24 cellular contexts compared by ENCODE assay signal in the genomic region with DNA sequence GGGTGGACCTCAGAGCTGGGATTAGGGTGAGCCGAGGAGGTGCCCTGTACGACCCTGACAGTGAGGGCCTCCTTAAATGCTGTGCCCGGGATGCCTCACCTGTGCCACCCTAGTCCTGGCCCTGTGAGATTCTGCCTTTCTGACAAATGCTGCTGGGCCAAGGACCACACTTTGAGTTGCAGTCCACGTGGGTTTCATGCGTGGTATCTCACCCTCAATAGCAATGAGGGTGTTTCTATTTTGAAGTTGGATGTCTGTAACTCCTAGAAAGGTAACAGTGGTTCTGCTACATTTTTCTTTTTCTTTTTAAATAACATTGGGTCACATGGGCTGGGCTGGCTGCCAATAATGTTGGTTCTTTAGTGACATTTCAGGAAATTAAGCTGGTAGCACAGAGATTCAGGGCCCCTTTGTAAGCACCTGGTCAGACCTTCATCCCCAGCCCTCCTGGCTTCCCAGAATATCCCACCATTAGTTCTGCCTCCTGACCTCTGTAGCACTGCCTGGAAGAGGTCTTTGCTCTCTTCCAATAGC. TPM values are rescaled to one million over a fixed set of nuclear protein-coding genes. Genes with fewer than 3 reads are reported as not detected.
DNase-seq lines count a peak whose midpoint lies in the region; ATAC-seq, FAIRE-seq and TF ChIP-seq lines count a peak whose summit lies in the region.
"Had no signal": no experiment of that assay in that cellular context is flagged by ENCODE, and none has a peak within 500 bp of the region (broad histone marks: within the 10 kb centered on the region; RNA-seq: fewer than 3 reads in every experiment).

No MANE protein-coding gene starts in this region.

- intact Hi-C loops in HepG2 (cut with micrococcal nuclease; ENCODE audit: unreplicated experiment), result loop anchor here (10.0 kb wide), 1 partner anchor 286 kb away; no protein-coding TSS in a partner anchor
- intact Hi-C loops in right lobe of liver (cut with DNase I), result loop anchor here in 1 of 2 donors (10.0 kb wide), 2 partner anchors 266 to 546 kb away; no protein-coding TSS in a partner anchor
- intact Hi-C loops in A673 (cut with micrococcal nuclease; ENCODE audit: unreplicated experiment), result loop anchor here (10.0 kb wide), 1 partner anchor 276 kb away; no protein-coding TSS in a partner anchor
- intact Hi-C loops in posterior vena cava (cut with DNase I), result no loop called here

- POLR2A ChIA-PET in HepG2 (lab: Yijun Ruan, JAX) (no interaction called here), A673 (lab: Charles Lee; ENCODE audit: low non-redundant PET) (no interaction called here)

- 98% methylated on average over 5 of the region's 5 CpGs for WGBS in HepG2 (ENCODE audit: low lambda C conversion rate)
- WGBS in right lobe of liver (ENCODE audit: insufficient coverage, low coverage, low lambda C conversion rate, missing lambda C conversion rate), result 88% methylated on average over 2 of the region's 5 CpGs

- no peak for TF ChIP-seq POLR2A in HepG2 (IDR thresholded peaks at IDR 0.05; ENCODE audit: insufficient read depth in 1 of 2, low read depth in 2 of 2, low read length in 2 of 2)
- TF ChIP-seq POLR2A in right lobe of liver (IDR thresholded peaks at IDR 0.05), result no peak

- H3K9me3 ChIP-seq in HepG2 (ENCODE audit: low read length) (no peaks in the 10 kb centered on the region), right lobe of liver (no peaks in the 10 kb centered on the region), A673 (ENCODE audit: low read depth, low read length, poor library complexity, severe bottlenecking) (no peaks in the 10 kb centered on the region)
- H3K9me3 ChIP-seq: A549, BE2C, MG63, SJSA1 had no signal

- H3K4me3 ChIP-seq in HepG2 (replicated peaks in 1 of 3; ENCODE audit: insufficient read depth in 1 of 3, low read depth in 2 of 3, low read length in 3 of 3) (no peak overlapping the region), right lobe of liver (no peak overlapping the region), A673 (ENCODE audit: low read depth, low read length, poor library complexity, severe bottlenecking) (no peak overlapping the region)
- H3K4me3 ChIP-seq: A549, K562, MG63, SJSA1 had no signal

- no peak for ATAC-seq in HepG2
- ATAC-seq in right lobe of liver, result no peak
- ATAC-seq in esophagus mucosa, result peak; percentile 22
- no peak for ATAC-seq in GM18873 (IDR thresholded peaks at IDR 0.05; ENCODE audit: low FRiP score, unreplicated experiment)
- ATAC-seq: A549, K562, Panc1 had no signal

- in situ Hi-C loops in HepG2 (cut with HindIII; ENCODE audit: extremely low pct_ligation_motif_present, low pct_unique_long_range_greater_than_20kb), result no loop called here

- H3K4me1 ChIP-seq in HepG2 (ENCODE audit: insufficient read depth, low read length) (peaks cover 26% of the 10 kb centered on the region), right lobe of liver (peaks cover 0 to 59% (median 12%) of the 10 kb centered on the region in 4 donors), A673 (ENCODE audit: insufficient read depth, low read length, poor library complexity, severe bottlenecking) (peaks cover 7% of the 10 kb centered on the region)
- H3K4me1 ChIP-seq: BE2C, SJSA1 had no signal

- TF ChIP-seq RAD21 in HepG2 (CRISPR knock-in tag; IDR thresholded peaks at IDR 0.05), result no peak

- DNase-seq in HepG2 (ENCODE audit: low spot score) (no peak), right lobe of liver (no peak), renal cortical epithelial cell (ENCODE audit: low read depth) (peak; percentile 13), A673 (ENCODE audit: low spot score) (no peak), posterior vena cava (ENCODE audit: low spot score) (no peak)
- DNase-seq: BE2C; CD4-positive, CD25-positive, alpha-beta regulatory T cell; COR-L47; DMS79; MG63; NCI-H1417 treated with DMSO at 0.1 percent for 48 hours; NCI-H187; NCI-H2107; NCI-H2227 treated with DMSO at 0.1 percent for 48 hours; NCI-H510A treated with DMSO at 0.1 percent for 48 hours; NCI-H748 treated with DMSO at 0.1 percent for 48 hours had no signal

- TF ChIP-seq CTCF in HepG2 (CRISPR knock-in tag; IDR thresholded peaks at IDR 0.05) (no peak), right lobe of liver (IDR thresholded peaks at IDR 0.05) (no peak), A673 (conservative IDR thresholded peaks at IDR 0.05; ENCODE audit: low read depth, low read length) (no peak)

- H2AFZ ChIP-seq in HepG2 (ENCODE audit: low read length), result no peak overlapping the region

- no TSS peak for BruUV-seq in HepG2 (replicated peaks; lab: Mats Ljungman, UMichigan)
- BruUV-seq in A673 (replicated peaks; lab: Mats Ljungman, UMichigan), result no TSS peak

- TF ChIP-seq EP300 in HepG2 (IDR thresholded peaks at IDR 0.05; ENCODE audit: low read depth in 2 of 2, low read length in 2 of 2) (no peak), HepG2 (CRISPR knock-in tag; IDR thresholded peaks at IDR 0.05; ENCODE audit: borderline replicate concordance) (no peak)

- H4K20me1 ChIP-seq in HepG2 (ENCODE audit: insufficient read depth, low read length), result no peaks in the 10 kb centered on the region

- no peak overlapping the region for H3K9ac ChIP-seq in HepG2 (ENCODE audit: insufficient read depth, low read depth, low read length)

- no peak overlapping the region for H3K4me2 ChIP-seq in HepG2 (ENCODE audit: low read depth, low read length)
- H3K4me2 ChIP-seq: A549 had no signal

- no peaks in the 10 kb centered on the region for H3K79me2 ChIP-seq in HepG2 (ENCODE audit: insufficient read depth, low read length)

- CTCF ChIA-PET in HepG2 (lab: Yijun Ruan, JAX; ENCODE audit: low intra/inter-chr PET ratio, low total read pairs) (no interaction called here), A673 (lab: Charles Lee) (no interaction called here)

- H3K36me3 ChIP-seq in HepG2 (replicated peaks in 1 of 2; ENCODE audit: control insufficient read depth in 1 of 2, insufficient read depth in 2 of 2, low read length in 2 of 2) (peaks cover 4 to 18% of the 10 kb centered on the region in 2 experiments), right lobe of liver (no peaks in the 10 kb centered on the region), A673 (ENCODE audit: insufficient read depth, low read length, poor library complexity, severe bottlenecking) (no peaks in the 10 kb centered on the region)
- H3K36me3 ChIP-seq: BE2C, MG63, SJSA1 had no signal

- H3K27me3 ChIP-seq in HepG2 (ENCODE audit: control insufficient read depth in 1 of 2, insufficient read depth in 2 of 2, low read length in 2 of 2), result no peaks in the 10 kb centered on the region; a peak in 1 of 5 replicates
- H3K27me3 ChIP-seq in right lobe of liver, result no peaks in the 10 kb centered on the region
- H3K27me3 ChIP-seq in A673 (replicated peaks; ENCODE audit: insufficient read depth, low read depth, low read length, poor library complexity), result no peaks in the 10 kb centered on the region
- H3K27me3 ChIP-seq: BE2C, MG63, SJSA1 had no signal

- no peak for FAIRE-seq in HepG2 (lab: Jason Lieb, UNC)
- FAIRE-seq: A549, H54, K562 had no signal

- no peak overlapping the region for H3K27ac ChIP-seq in HepG2 (ENCODE audit: extremely low read length, insufficient read depth, low read length)
- H3K27ac ChIP-seq in right lobe of liver, result no peak overlapping the region
- H3K27ac ChIP-seq in A673 (ENCODE audit: low read depth, low read length, poor library complexity, severe bottlenecking), result no peak overlapping the region
- H3K27ac ChIP-seq: A549, SJSA1 had no signal

RNA-seq across cellular contexts. Expression of a gene that starts 17.4 kb away (rescaled TPM):
- 0.20 and 0.25 TPM in 2 replicates for total RNA-seq in HepG2 (2016; rRNA removed; fragmentation: Illumina TruSeq; extraction: Trizol)
- total RNA-seq in HepG2 (2016; cell fraction: cytosol; rRNA removed; fragmentation: Illumina TruSeq; extraction: Trizol; ENCODE audit: low read depth), result not detected in 2 replicates
- total RNA-seq in HepG2 (2016; cell fraction: insoluble cytoplasmic fraction; rRNA removed; fragmentation: Illumina TruSeq; extraction: Trizol), result 0.13 TPM in 1 of 2 replicates, not detected in the other
- total RNA-seq in HepG2 (2016; cell fraction: membrane; rRNA removed; fragmentation: Illumina TruSeq; extraction: Trizol), result 0.17 TPM in 1 of 2 replicates, not detected in the other
- total RNA-seq in HepG2 (2016; cell fraction: nucleus; rRNA removed; fragmentation: Illumina TruSeq; extraction: Trizol), result 0.22 TPM in 1 of 2 replicates, not detected in the other
- 0.10 and 0.15 TPM in 2 replicates for polyA plus RNA-seq in HepG2 (2011; rRNA removed)
- 0.04 and 0.15 TPM in 2 replicates for polyA plus RNA-seq in HepG2 (2011; cell fraction: cytosol; rRNA removed)
- 0.19 TPM in 2 replicates for polyA plus RNA-seq in HepG2 (2011; cell fraction: nucleus; rRNA removed)
- polyA plus RNA-seq in HepG2 (2012), result 0.07 and 0.11 TPM in 2 replicates
- polyA plus RNA-seq in HepG2 (2016; cell fraction: cytosol; fragmentation: Illumina TruSeq; extraction: Trizol; ENCODE audit: low read depth), result 0.03 and 0.06 TPM in 2 replicates
- polyA plus RNA-seq in HepG2 (2016; cell fraction: insoluble cytoplasmic fraction; fragmentation: Illumina TruSeq; extraction: Trizol; ENCODE audit: low read depth), result 0.20 and 0.35 TPM in 2 replicates
- polyA plus RNA-seq in HepG2 (2016; cell fraction: membrane; fragmentation: Illumina TruSeq; extraction: Trizol; ENCODE audit: low read depth), result 0.07 TPM in 1 of 2 replicates, not detected in the other
- polyA plus RNA-seq in HepG2 (2016; cell fraction: nucleus; fragmentation: Illumina TruSeq; extraction: Trizol; ENCODE audit: insufficient read depth, low read depth), result 0.28 and 0.33 TPM in 2 replicates
- polyA minus RNA-seq in HepG2 (2011; rRNA and poly(A)+ RNA removed; ENCODE audit: low replicate concordance), result 0.44 TPM in 1 of 2 replicates, not detected in the other
- polyA minus RNA-seq in HepG2 (2011; cell fraction: cytosol; rRNA and poly(A)+ RNA removed), result 0.18 TPM in 1 of 2 replicates, not detected in the other
- 0.12 and 0.13 TPM in 2 replicates for polyA minus RNA-seq in HepG2 (2011; cell fraction: nucleus; rRNA and poly(A)+ RNA removed)
- total RNA-seq in right lobe of liver, result under 1 TPM in 4 of 6 experiments, not detected in 2; 0.10 to 0.31 (median 0.18) TPM
- total RNA-seq in esophagus mucosa, result not detected
- 81.4 and 113 TPM in 2 replicates for total RNA-seq in renal cortical epithelial cell
- 0.15 TPM in 1 of 2 replicates, not detected in the other for total RNA-seq in A673 (2021)
- under 1 TPM; 0.10 to 0.19 TPM for total RNA-seq in posterior vena cava
- total RNA-seq: CD4-positive, CD25-positive, alpha-beta regulatory T cell; K562; LHCN-M2; SJSA1 had no signal
- polyA plus RNA-seq: A549, K562 had no signal

RNA-seq across cellular contexts. Expression of a gene that starts 51.6 kb away (rescaled TPM):
- total RNA-seq in HepG2 (2016; rRNA removed; fragmentation: Illumina TruSeq; extraction: Trizol) (29.5 and 39.1 TPM in 2 replicates), right lobe of liver (1 to 10 TPM in 2 of 6 experiments, under 1 TPM in 4; 0.15 to 2.0 (median 0.55) TPM), esophagus mucosa (34.0 TPM), renal cortical epithelial cell (6.6 and 16.7 TPM in 2 replicates), A673 (2021) (1.3 and 2.0 TPM in 2 replicates), posterior vena cava (1 to 10 TPM in 1 of 2 donors, not detected in 1; 1.4 TPM)
- 4.8 and 6.7 TPM in 2 replicates for total RNA-seq in HepG2 (2016; cell fraction: cytosol; rRNA removed; fragmentation: Illumina TruSeq; extraction: Trizol; ENCODE audit: low read depth)
- total RNA-seq in HepG2 (2016; cell fraction: insoluble cytoplasmic fraction; rRNA removed; fragmentation: Illumina TruSeq; extraction: Trizol), result 29.9 and 33.9 TPM in 2 replicates
- 27.3 and 30.6 TPM in 2 replicates for total RNA-seq in HepG2 (2016; cell fraction: membrane; rRNA removed; fragmentation: Illumina TruSeq; extraction: Trizol)
- total RNA-seq in HepG2 (2016; cell fraction: nucleus; rRNA removed; fragmentation: Illumina TruSeq; extraction: Trizol), result 18.7 and 22.5 TPM in 2 replicates
- 15.1 and 15.8 TPM in 2 replicates for polyA plus RNA-seq in HepG2 (2011; rRNA removed)
- polyA plus RNA-seq in HepG2 (2011; cell fraction: cytosol; rRNA removed), result 8.4 and 8.5 TPM in 2 replicates
- 9.7 and 11.7 TPM in 2 replicates for polyA plus RNA-seq in HepG2 (2011; cell fraction: nucleus; rRNA removed)
- 9.2 and 11.7 TPM in 2 replicates for polyA plus RNA-seq in HepG2 (2012)
- polyA plus RNA-seq in HepG2 (2016; cell fraction: cytosol; fragmentation: Illumina TruSeq; extraction: Trizol; ENCODE audit: low read depth), result 4.0 and 4.4 TPM in 2 replicates
- 30.4 and 37.6 TPM in 2 replicates for polyA plus RNA-seq in HepG2 (2016; cell fraction: insoluble cytoplasmic fraction; fragmentation: Illumina TruSeq; extraction: Trizol; ENCODE audit: low read depth)
- polyA plus RNA-seq in HepG2 (2016; cell fraction: membrane; fragmentation: Illumina TruSeq; extraction: Trizol; ENCODE audit: low read depth), result 18.3 and 18.7 TPM in 2 replicates
- polyA plus RNA-seq in HepG2 (2016; cell fraction: nucleus; fragmentation: Illumina TruSeq; extraction: Trizol; ENCODE audit: insufficient read depth, low read depth), result 23.6 and 24.8 TPM in 2 replicates
- 11.6 and 13.1 TPM in 2 replicates for polyA minus RNA-seq in HepG2 (2011; rRNA and poly(A)+ RNA removed; ENCODE audit: low replicate concordance)
- polyA minus RNA-seq in HepG2 (2011; cell fraction: cytosol; rRNA and poly(A)+ RNA removed), result 13.8 and 15.1 TPM in 2 replicates
- polyA minus RNA-seq in HepG2 (2011; cell fraction: nucleus; rRNA and poly(A)+ RNA removed), result 21.9 and 29.1 TPM in 2 replicates
- total RNA-seq: CD4-positive, CD25-positive, alpha-beta regulatory T cell had no signal
- polyA plus RNA-seq: CD4-positive, CD25-positive, alpha-beta regulatory T cell; K562 had no signal

Comparison
In these comparisons a context has a peak if more than half of its experiments do, and no peak if none do; other contexts are left out.
1. RNA of a gene that starts 17.4 kb away (total RNA-seq): 81.4 to 113 TPM in renal cortical epithelial cell; 0.13 to 0.25 TPM in HepG2, 0.10 to 0.19 TPM in posterior vena cava, 0.10 to 0.31 TPM in right lobe of liver, not detected in esophagus mucosa (single experiment) and 0.15 TPM in A673; every median in the first group is over 10 times any median in the second.
2. intact Hi-C loops: an anchor here in HepG2 (10.0 kb wide) and A673 (10.0 kb wide); none called in posterior vena cava.